19 cellular contexts compared by ENCODE assay signal in the genomic region with DNA sequence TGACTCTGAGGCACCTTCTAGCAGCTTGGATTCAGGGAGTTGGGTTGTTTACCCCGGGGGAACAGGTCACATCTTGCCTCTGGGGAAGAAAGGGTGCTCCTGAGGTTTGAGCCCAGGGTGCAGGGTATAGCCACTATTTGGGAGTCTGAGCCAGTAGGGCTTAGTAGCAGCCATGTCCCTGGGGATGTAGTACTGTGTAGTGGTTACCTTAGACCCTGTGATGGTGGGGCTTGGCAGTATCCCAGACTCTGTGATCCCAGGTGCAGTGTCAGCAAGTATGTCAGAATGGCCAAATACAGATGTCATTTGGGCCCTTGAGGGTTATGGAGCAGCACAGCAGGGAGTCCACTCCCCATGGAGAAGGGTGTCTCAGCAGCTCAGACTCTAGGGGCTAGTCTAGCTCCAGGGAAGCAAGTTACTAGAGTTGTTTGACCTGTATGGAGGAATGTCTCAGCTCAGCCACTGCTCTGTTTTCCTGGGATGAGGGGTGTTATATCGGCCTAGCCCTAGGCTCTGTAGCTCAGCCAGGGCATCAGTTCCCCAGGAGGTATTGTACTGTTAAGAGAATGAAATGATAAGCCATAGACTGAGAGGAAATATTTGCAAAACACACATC.
A peak's percentile ranks its signal among the peaks of the same experiment; 100 is the strongest.
DNase-seq lines count a peak whose midpoint lies in the region; ATAC-seq, FAIRE-seq and TF ChIP-seq lines count a peak whose summit lies in the region.
"Had no signal": no experiment of that assay in that cellular context is flagged by ENCODE, and none has a peak within 500 bp of the region (broad histone marks: within the 10 kb centered on the region; RNA-seq: fewer than 3 reads in every experiment).

No MANE protein-coding gene starts in this region.

- H3K4ac ChIP-seq in H9 (ENCODE audit: low read depth, low read length): no peak overlapping the region

- peak overlapping the region; percentile 11 for H3K18ac ChIP-seq in H9 (ENCODE audit: insufficient read length, low read depth, low read length)

- H3K56ac ChIP-seq in H9 (ENCODE audit: insufficient read length, low read depth, low read length): no peak overlapping the region

- BruUV-seq in K562 (replicated peaks; lab: Mats Ljungman, UMichigan): no TSS peak

- no peak overlapping the region for H3K4me2 ChIP-seq in H9 (ENCODE audit: insufficient read depth, insufficient read length, low read length)
- no peak overlapping the region for H3K4me2 ChIP-seq in K562 (ENCODE audit: insufficient read depth, low read length)
- H3K4me2 ChIP-seq in keratinocyte (ENCODE audit: control insufficient read depth, extremely low read depth, insufficient read depth, low read depth, low read length): no peak overlapping the region

- no peak overlapping the region for H2BK12ac ChIP-seq in H9 (ENCODE audit: insufficient read length, low read depth, low read length)

- H3K27ac Mint-ChIP-seq in H9: no peak overlapping the region; a peak in 1 of 7 replicates
- no peak overlapping the region for H3K27ac Mint-ChIP-seq in stimulated activated effector memory CD8-positive, alpha-beta T cell treated with anti-CD3 and anti-CD28 coated beads, Interleukin-12 subunit alpha, Interleukin-12 subunit beta, amount 100 ng/mL, for 72 hours
- H3K27ac Mint-ChIP-seq: B cell had no signal

- H3K36me3 ChIP-seq in K562 (ENCODE audit: control insufficient read depth, insufficient read depth, low read length) (peaks cover 23% of the 10 kb centered on the region; the same call in 2 of the 3 replicates), keratinocyte (ENCODE audit: control insufficient read depth in 2 of 2, extremely low read depth in 1 of 2, insufficient read depth in 2 of 2, low read length in 2 of 2) (peaks cover 2% of the 10 kb centered on the region in 2 experiments), pancreas (no peaks in the 10 kb centered on the region)

- H3K4me3 ChIP-seq in K562 (no peak overlapping the region), keratinocyte (ENCODE audit: control insufficient read depth in 2 of 3, extremely low read depth in 1 of 3, insufficient read depth in 2 of 3, low read depth in 1 of 3, low read length in 3 of 3) (no peak overlapping the region), pancreas (no peak overlapping the region)

- peaks cover 17 to 23% of the 10 kb centered on the region in 2 experiments for H3K9me3 Mint-ChIP-seq in H9
- H3K9me3 Mint-ChIP-seq in stimulated activated effector memory CD8-positive, alpha-beta T cell treated with anti-CD3 and anti-CD28 coated beads, Interleukin-12 subunit alpha, Interleukin-12 subunit beta, amount 100 ng/mL, for 72 hours: peaks cover 21% of the 10 kb centered on the region

- H3T11ph ChIP-seq in H9 (ENCODE audit: low read length): no peak overlapping the region

- H4K91ac ChIP-seq in H9 (ENCODE audit: insufficient read length, low read depth, low read length): no peak overlapping the region

- no peak for TF ChIP-seq EP300 in K562 (IDR thresholded peaks at IDR 0.05; ENCODE audit: low read length)

- CTCF ChIA-PET in K562 (lab: Yijun Ruan, JAX; ENCODE audit: low intra/inter-chr PET ratio): interaction anchor here (0.6 kb wide), 1 partner anchor 77 kb away, joined by 3 read pairs; no protein-coding TSS in a partner anchor

- in situ Hi-C loops in K562 (cut with MboI): no loop called here

- H3K23me2 ChIP-seq in H9 (ENCODE audit: insufficient read length, low read depth, low read length, poor library complexity, severe bottlenecking): no peaks in the 10 kb centered on the region

- H3K9me3 ChIP-seq in H9 (ENCODE audit: control insufficient read depth, low read depth, low read length): peaks cover 5% of the 10 kb centered on the region
- no peaks in the 10 kb centered on the region; the same call in 1 of the 2 replicates for H3K9me3 ChIP-seq in K562 (replicated peaks; ENCODE audit: control insufficient read depth, insufficient read depth, low read depth, low read length)
- no peaks in the 10 kb centered on the region for H3K9me3 ChIP-seq in keratinocyte (ENCODE audit: control insufficient read depth, low read depth, low read length)
- H3K9me3 ChIP-seq in pancreas: no peaks in the 10 kb centered on the region

- peaks cover 27 to 41% (median 38%) of the 10 kb centered on the region in 3 experiments for H3K36me3 Mint-ChIP-seq in H9 (ENCODE audit: insufficient read depth in 1 of 3, low read depth in 3 of 3)
- peaks cover 34% of the 10 kb centered on the region for H3K36me3 Mint-ChIP-seq in stimulated activated effector memory CD8-positive, alpha-beta T cell treated with anti-CD3 and anti-CD28 coated beads, Interleukin-12 subunit alpha, Interleukin-12 subunit beta, amount 100 ng/mL, for 72 hours

- POLR2A ChIA-PET in K562 (lab: Yijun Ruan, JAX): interaction anchor here (1.1 kb wide), 1 partner anchor 9 kb away, joined by 4 read pairs; no protein-coding TSS in a partner anchor

- H4K20me1 ChIP-seq in H9 (ENCODE audit: control insufficient read depth, insufficient read depth, insufficient read length) (no peaks in the 10 kb centered on the region), K562 (replicated peaks; ENCODE audit: control insufficient read depth, insufficient read depth, low read length) (no peaks in the 10 kb centered on the region), keratinocyte (ENCODE audit: control insufficient read depth, extremely low read depth, insufficient read depth, low read length) (no peaks in the 10 kb centered on the region)

- H3K9me1 ChIP-seq in K562 (ENCODE audit: control insufficient read depth, insufficient read depth, low read length): no peaks in the 10 kb centered on the region
- H3K9me1 ChIP-seq in keratinocyte (ENCODE audit: control insufficient read depth, extremely low read depth, insufficient read depth, low read length): no peaks in the 10 kb centered on the region

- H2AK5ac ChIP-seq in H9 (ENCODE audit: insufficient read length, low read length): no peak overlapping the region

- H3K4me1 ChIP-seq in H9 (ENCODE audit: insufficient read depth, low read length) (no peaks in the 10 kb centered on the region), K562 (replicated peaks in 1 of 2; ENCODE audit: control insufficient read depth in 2 of 2, insufficient read depth in 2 of 2, low read length in 2 of 2) (peaks cover 4 to 17% of the 10 kb centered on the region in 2 experiments; a peak in 3 of 5 replicates), keratinocyte (ENCODE audit: control insufficient read depth, extremely low read depth, insufficient read depth, low read length) (no peaks in the 10 kb centered on the region), pancreas (no peaks in the 10 kb centered on the region)

- H4K5ac ChIP-seq in H9 (ENCODE audit: insufficient read length, low read depth, low read length): no peak overlapping the region

- no peak for DNase-seq in H9
- DNase-seq in K562 (ENCODE audit: extremely low read depth in 1 of 4, low spot score in 3 of 4): no peak
- DNase-seq in keratinocyte (ENCODE audit: low read depth, low spot score): no peak
- DNase-seq in stimulated activated effector memory CD8-positive, alpha-beta T cell treated with anti-CD3 and anti-CD28 coated beads, Interleukin-12 subunit alpha, Interleukin-12 subunit beta, amount 100 ng/mL, for 72 hours (ENCODE audit: low spot score in 2 of 2): no peak
- DNase-seq in GM12892 (ENCODE audit: insufficient read length): no peak
- no peak for DNase-seq in pancreas
- DNase-seq in foreskin melanocyte: no peak
- DNase-seq: EL, NCI-H1417, NCI-H1694 treated with DMSO at 0.1 percent for 48 hours, NCI-H2081 treated with DMSO at 0.1 percent for 48 hours, NCI-H446, NCI-H526, OCI-M1 had no signal

- no peak overlapping the region for H4K8ac ChIP-seq in H9 (replicated peaks; ENCODE audit: insufficient read length, low read depth, low read length)

- H2BK120ac ChIP-seq in H9 (ENCODE audit: low read depth, low read length, poor library complexity, severe bottlenecking): no peak overlapping the region

- no peak overlapping the region for H2BK5ac ChIP-seq in H9 (ENCODE audit: insufficient read length, low read length)

- H3K4me3 Mint-ChIP-seq in H9: no peak overlapping the region
- no peak overlapping the region for H3K4me3 Mint-ChIP-seq in stimulated activated effector memory CD8-positive, alpha-beta T cell treated with anti-CD3 and anti-CD28 coated beads, Interleukin-12 subunit alpha, Interleukin-12 subunit beta, amount 100 ng/mL, for 72 hours
- H3K4me3 Mint-ChIP-seq: B cell had no signal

- H2AFZ ChIP-seq in H9 (ENCODE audit: low read length) (no peak overlapping the region), K562 (ENCODE audit: low read depth, low read length) (no peak overlapping the region), keratinocyte (ENCODE audit: control insufficient read depth, low read length) (no peak overlapping the region)

- no peak for TF ChIP-seq RAD21 in K562 (CRISPR knock-in tag; conservative IDR thresholded peaks at IDR 0.05 in 1 of 2, IDR thresholded peaks at IDR 0.05 in 1 of 2)

- ATAC-seq in K562 (peak; percentile 27; the same call in 2 of the 3 replicates), pancreas (no peak)
- ATAC-seq in stimulated activated effector memory CD8-positive, alpha-beta T cell treated with anti-CD3 and anti-CD28 coated beads, Interleukin-12 subunit alpha, Interleukin-12 subunit beta, amount 100 ng/mL, for 72 hours: peak; percentile 11
- ATAC-seq: HCT116, Right ventricle myocardium inferior had no signal

- no peak overlapping the region for H3K14ac ChIP-seq in H9 (ENCODE audit: insufficient read depth, low read length)

- WGBS in H9 (ENCODE audit: extremely low coverage, insufficient read length, low lambda C conversion rate): no CpG with 5 or more reads among the region's 2 CpGs
- WGBS in K562 (ENCODE audit: insufficient coverage, low coverage, missing lambda C conversion rate): 81% methylated on average over 2 of the region's 2 CpGs
- 93 to 98% methylated on average over 2 of the region's 2 CpGs for WGBS in pancreas, 2 donors

- H3K27ac ChIP-seq in H9 (ENCODE audit: insufficient read length, low read depth, low read length) (no peak overlapping the region), K562 (ENCODE audit: extremely low read depth, low read depth, low read length) (no peak overlapping the region), keratinocyte (ENCODE audit: control insufficient read depth, insufficient read depth, low read length) (no peak overlapping the region), pancreas (no peak overlapping the region)

- peaks cover 6 to 7% of the 10 kb centered on the region in 2 experiments for H3K4me1 Mint-ChIP-seq in H9
- peaks cover 6% of the 10 kb centered on the region for H3K4me1 Mint-ChIP-seq in stimulated activated effector memory CD8-positive, alpha-beta T cell treated with anti-CD3 and anti-CD28 coated beads, Interleukin-12 subunit alpha, Interleukin-12 subunit beta, amount 100 ng/mL, for 72 hours

- TF ChIP-seq CTCF in H9 (conservative IDR thresholded peaks at IDR 0.05): no peak
- TF ChIP-seq CTCF in K562 (IDR thresholded peaks at IDR 0.05 in 2 of 3, conservative IDR thresholded peaks at IDR 0.05 in 1 of 3; ENCODE audit: insufficient read depth in 2 of 3, low read depth in 1 of 3, low read length in 3 of 3): no peak
- no peak for TF ChIP-seq CTCF in keratinocyte (optimal IDR thresholded peaks at IDR 0.05 in 1 of 3, IDR thresholded peaks at IDR 0.05 in 1 of 3, conservative IDR thresholded peaks at IDR 0.05 in 1 of 3; ENCODE audit: extremely low read depth in 1 of 3, insufficient read depth in 2 of 3, low read length in 3 of 3)
- TF ChIP-seq CTCF in pancreas (IDR thresholded peaks at IDR 0.05): no peak

- no peaks in the 10 kb centered on the region for H3K79me1 ChIP-seq in H9 (ENCODE audit: insufficient read depth, low read depth, low read length, poor library complexity, severe bottlenecking)

- H2BK15ac ChIP-seq in H9 (ENCODE audit: low read depth, low read length): no peak overlapping the region

- H3K79me2 ChIP-seq in H9 (ENCODE audit: insufficient read depth, low read length): 0 out of 2 replicates have a peak, but pooled peaks cover 2% of the 10 kb centered on the region
- H3K79me2 ChIP-seq in K562 (ENCODE audit: control insufficient read depth, insufficient read depth, low read length): peaks cover 22% of the 10 kb centered on the region; the same call in 2 of the 3 replicates
- H3K79me2 ChIP-seq in keratinocyte (ENCODE audit: control insufficient read depth, insufficient read depth, low read length): no peaks in the 10 kb centered on the region

- no peak overlapping the region for H3K23ac ChIP-seq in H9 (ENCODE audit: insufficient read length, low read depth, low read length)

- H3K27me3 Mint-ChIP-seq in H9 (ENCODE audit: low read depth): no peaks in the 10 kb centered on the region
- H3K27me3 Mint-ChIP-seq: B cell had no signal

- H3K9ac ChIP-seq in H9 (ENCODE audit: extremely low read depth, insufficient read length, low read length) (no peak overlapping the region), K562 (ENCODE audit: insufficient read depth in 1 of 2, low read depth in 2 of 2, low read length in 2 of 2) (no peak overlapping the region; a peak in 1 of 4 replicates), keratinocyte (ENCODE audit: control insufficient read depth, extremely low read depth, insufficient read depth, low read length) (no peak overlapping the region)

- FAIRE-seq in K562 (lab: Jason Lieb, UNC) (no peak), keratinocyte (lab: Jason Lieb, UNC) (peak; percentile 39), GM12892 (lab: Jason Lieb, UNC) (no peak), pancreas (lab: Jason Lieb, UNC) (no peak)
- FAIRE-seq: A204.1, RCC 7860 had no signal

- H3K27me3 ChIP-seq in H9 (ENCODE audit: insufficient read depth, low read length) (no peaks in the 10 kb centered on the region), K562 (ENCODE audit: control insufficient read depth in 2 of 2, insufficient read depth in 2 of 2, low read length in 2 of 2) (no peaks in the 10 kb centered on the region), keratinocyte (ENCODE audit: control insufficient read depth, extremely low read depth, insufficient read depth, low read length) (no peaks in the 10 kb centered on the region), pancreas (no peaks in the 10 kb centered on the region)

- H2BK20ac ChIP-seq in H9 (ENCODE audit: low read depth, low read length, poor library complexity, severe bottlenecking): no peak overlapping the region

- dilution Hi-C loops in keratinocyte (cut with MboI; ENCODE audit: extremely low pct_ligation_motif_present, low sequenced_read_pairs): no loop called here

- intact Hi-C loops in K562 (cut with micrococcal nuclease): no loop called here
- intact Hi-C loops in pancreas (cut with DNase I): no loop called here

- TF ChIP-seq POLR2A in K562 (conservative IDR thresholded peaks at IDR 0.05) (no peak), GM12892 (IDR thresholded peaks at IDR 0.05; ENCODE audit: low read depth, low read length) (no peak)

Comparison
In these comparisons a context has a peak if more than half of its experiments do, and no peak if none do; other contexts are left out.
1. ATAC-seq: peak in K562 (single experiment) and stimulated activated effector memory CD8-positive, alpha-beta T cell treated with anti-CD3 and anti-CD28 coated beads, Interleukin-12 subunit alpha, Interleukin-12 subunit beta, amount 100 ng/mL, for 72 hours (single experiment); none in pancreas (0 of 4).